ENCODE assay signal across 26 cellular contexts in the genomic region with DNA sequence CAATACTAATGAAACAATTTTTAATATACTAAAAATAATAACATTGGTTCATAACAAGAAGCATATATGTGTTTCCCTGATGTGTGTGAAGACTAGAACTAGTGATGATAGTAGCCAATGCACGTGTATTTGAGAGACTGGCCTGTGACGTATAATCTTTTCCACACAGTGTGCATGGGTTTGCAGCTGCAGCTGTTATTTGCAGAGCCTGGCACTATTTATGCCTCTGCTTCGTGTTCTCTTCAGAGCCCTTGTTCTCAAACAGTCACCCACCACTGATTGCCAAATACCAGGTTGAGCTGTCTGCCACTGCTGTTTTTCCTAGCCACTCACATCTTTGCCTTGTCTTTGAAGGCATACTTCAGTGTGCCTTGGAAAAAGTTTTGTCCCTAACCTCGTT.
DNase-seq lines count a peak whose midpoint lies in the region.
"Had no signal": no experiment of that assay in that cellular context is flagged by ENCODE, and none has a peak within 500 bp of the region (broad histone marks: within the 10 kb centered on the region; RNA-seq: fewer than 3 reads in every experiment).

No MANE protein-coding gene starts in this region.

- no peak overlapping the region for H3K9ac ChIP-seq in GM23248

- no peaks in the 10 kb centered on the region for H3F3A ChIP-seq in GM23248 (ENCODE audit: insufficient read depth)

- in situ Hi-C loops in GM23248 (cut with MboI) = no loop called here

- no peaks in the 10 kb centered on the region for H3K4me1 ChIP-seq in GM23248 (ENCODE audit: insufficient read depth)
- H3K4me1 ChIP-seq: ascending aorta, foreskin keratinocyte, tibial nerve had no signal

- no peaks in the 10 kb centered on the region for H4K20me1 ChIP-seq in GM23248 (ENCODE audit: insufficient read depth)

- WGBS in GM23248 (ENCODE audit: low coverage in 1 of 2, low lambda C conversion rate in 2 of 2, missing lambda C conversion rate in 2 of 2), 2 experiments = 2 to 3% methylated on average over 4 of the region's 4 CpGs

- H3K9me2 ChIP-seq in GM23248 (ENCODE audit: insufficient read depth) = no peaks in the 10 kb centered on the region

- peak; percentile 20 to 56 for DNase-seq in NCI-H2081 (lab: John Stamatoyannopoulos, UW)
- no peak for DNase-seq in NCI-H2081 treated with DMSO at 0.1 percent for 48 hours (lab: John Stamatoyannopoulos, UW)
- peak; percentile 4 for DNase-seq in GM23248
- DNase-seq in NCI-H446 (lab: John Stamatoyannopoulos, UW) = peak; percentile 12 to 44
- peak; percentile 33 for DNase-seq in medulla oblongata (ENCODE audit: extremely low spot score)
- no peak for DNase-seq in NCI-H526 (lab: John Stamatoyannopoulos, UW)
- no peak for DNase-seq in dedifferentiated amniotic fluid mesenchymal stem cell (ENCODE audit: extremely low spot score)
- no peak for DNase-seq in AG08395 (ENCODE audit: low spot score)
- DNase-seq: activated CD4-positive, alpha-beta T cell treated with anti-CD3 and anti-CD28 coated beads for 4 hours; activated effector memory CD4-positive, alpha-beta T cell treated with Interleukin-2 at 50 U/mL for 16 hours; activated naive CD8-positive, alpha-beta T cell treated with anti-CD3 and anti-CD28 coated beads, Interleukin-2, amount 10 ng/mL, durations not matched to agents 7 days and 5 days; DMS79; foreskin keratinocyte; GDM1; naive thymus-derived CD4-positive, alpha-beta T cell; NCI-H2107; NCI-H82; stimulated activated CD8-positive, alpha-beta memory T cell treated with anti-CD3 and anti-CD28 coated beads, Interleukin-4, amount 100 ng/mL, for 48 hours; stimulated activated naive CD8-positive, alpha-beta T cell treated with anti-CD3 and anti-CD28 coated beads, Interleukin-15, amount 100 ng/mL, for 72 hours had no signal

- no peaks in the 10 kb centered on the region for H3K36me3 ChIP-seq in GM23248 (ENCODE audit: low read depth)
- H3K36me3 ChIP-seq: ascending aorta, cardiac muscle cell, tibial nerve had no signal

- no peaks in the 10 kb centered on the region for H3K9me3 ChIP-seq in GM23248 (ENCODE audit: low read depth)
- H3K9me3 ChIP-seq: ascending aorta, tibial nerve had no signal

- H3K4me2 ChIP-seq in GM23248 (ENCODE audit: unreplicated experiment) = no peak overlapping the region
- H3K4me2 ChIP-seq: hepatocyte had no signal

- no peak overlapping the region for H3K27ac ChIP-seq in GM23248
- H3K27ac ChIP-seq: ascending aorta, cardiac muscle cell, coronary artery, foreskin keratinocyte, hepatocyte, skin epidermis, tibial nerve, VCaP had no signal

- H2AFZ ChIP-seq in GM23248 = no peak overlapping the region
- H2AFZ ChIP-seq: hepatocyte had no signal

- no peaks in the 10 kb centered on the region; the same call in 1 of the 2 replicates for H3K27me3 ChIP-seq in GM23248 (replicated peaks; ENCODE audit: insufficient read depth)
- H3K27me3 ChIP-seq: ascending aorta, cardiac muscle cell, foreskin keratinocyte, hepatocyte, tibial nerve had no signal

- no peak overlapping the region for H3K4me3 ChIP-seq in GM23248
- H3K4me3 ChIP-seq: ascending aorta, cardiac muscle cell, coronary artery, hepatocyte, skin epidermis, tibial nerve had no signal

- no peaks in the 10 kb centered on the region for H3K79me2 ChIP-seq in GM23248 (ENCODE audit: insufficient read depth)
- H3K79me2 ChIP-seq: hepatocyte had no signal

Comparison
In these comparisons a context has a peak if more than half of its experiments do, and no peak if none do; other contexts are left out.
1. DNase-seq: peak in NCI-H2081 (2 of 2), GM23248 (single experiment), NCI-H446 (2 of 2) and medulla oblongata (single experiment); none in NCI-H2081 treated with DMSO at 0.1 percent for 48 hours (single experiment), NCI-H526 (0 of 2), dedifferentiated amniotic fluid mesenchymal stem cell (single experiment) and AG08395 (single experiment).